Comparison of ENCODE assay signal across 9 cellular contexts in genomic region chr17:1229354-1229890, GRCh38. TPM values are rescaled to one million over a fixed set of nuclear protein-coding genes. Genes with fewer than 3 reads are reported as not detected.
A peak's percentile ranks its signal among the peaks of the same experiment; 100 is the strongest.
DNase-seq lines count a peak whose midpoint lies in the region; ATAC-seq and TF ChIP-seq lines count a peak whose summit lies in the region.
"Had no signal": no experiment of that assay in that cellular context is flagged by ENCODE, and none has a peak within 500 bp of the region (broad histone marks: within the 10 kb centered on the region; RNA-seq: fewer than 3 reads in every experiment).

No MANE protein-coding gene starts in this region.

- no CpG with 5 or more reads among the region's 72 CpGs for WGBS in neuronal stem cell (ENCODE audit: extremely low coverage in 2 of 2, insufficient read length in 2 of 2, insufficient replicate concordance in 1 of 2), 2 donors
- 1 to 2% methylated on average over 36 to 72 of the region's 72 CpGs for WGBS in aorta, 2 donors

- DNase-seq in Karpas-422 (peak; percentile 89), fibroblast of the aortic adventitia (ENCODE audit: low read depth) (no peak), neuronal stem cell (ENCODE audit: low spot score) (no peak), aorta (peak; percentile 89 to 90)
- peak; percentile 50 for DNase-seq in activated CD8-positive, alpha-beta T cell treated with anti-CD3 and anti-CD28 coated beads for 36 hours

- peaks cover 48% of the 10 kb centered on the region for H4K20me1 ChIP-seq in BLaER1
- H4K20me1 ChIP-seq in Karpas-422 (ENCODE audit: insufficient read depth, low read depth, low read length) = peaks cover 35% of the 10 kb centered on the region

- no peaks in the 10 kb centered on the region for H3K9me3 ChIP-seq in BLaER1
- no peaks in the 10 kb centered on the region for H3K9me3 ChIP-seq in Karpas-422 (ENCODE audit: low read length)
- peaks cover 0 to 6% of the 10 kb centered on the region in 2 donors for H3K9me3 ChIP-seq in neuronal stem cell (replicated peaks in 1 of 2; ENCODE audit: control insufficient read depth in 2 of 2, insufficient read depth in 1 of 2, low read depth in 1 of 2, low read length in 2 of 2)
- H3K9me3 ChIP-seq in aorta (ENCODE audit: control insufficient read depth, low read length) = no peaks in the 10 kb centered on the region

- H3K36me3 ChIP-seq in BLaER1 = peaks cover 7% of the 10 kb centered on the region; the same call in 1 of the 2 replicates
- peaks cover 27% of the 10 kb centered on the region for H3K36me3 ChIP-seq in Karpas-422 (ENCODE audit: insufficient read depth, low read length)
- H3K36me3 ChIP-seq in neuronal stem cell (replicated peaks in 1 of 2; ENCODE audit: control insufficient read depth in 2 of 2, insufficient read depth in 2 of 2, low read length in 2 of 2) = peaks cover 0 to 2% of the 10 kb centered on the region in 2 donors
- no peaks in the 10 kb centered on the region for H3K36me3 ChIP-seq in aorta (ENCODE audit: control insufficient read depth in 1 of 2, insufficient read depth in 2 of 2, low read length in 1 of 2)

- peak overlapping the region; percentile 74 for H3K9ac ChIP-seq in BLaER1
- peak overlapping the region; percentile 93 for H3K9ac ChIP-seq in Karpas-422 (ENCODE audit: low read length)
- no peak overlapping the region for H3K9ac ChIP-seq in neuronal stem cell (ENCODE audit: low read depth, low read length, poor library complexity)

- no peak overlapping the region for H2BK120ac ChIP-seq in neuronal stem cell (ENCODE audit: low read depth, low read length)

- no peak overlapping the region for H3K4ac ChIP-seq in neuronal stem cell (ENCODE audit: low read length)

- CTCF ChIA-PET in activated CD8-positive, alpha-beta T cell treated with anti-CD3 and anti-CD28 coated beads for 36 hours (lab: Charles Lee) = interaction anchor here (0.9 to 1.5 kb wide), 4 partner anchors 30 to 107 kb away, joined by 3 to 5 read pairs (median 3); no protein-coding TSS in a partner anchor

- no peaks in the 10 kb centered on the region for H3K9me2 ChIP-seq in Karpas-422 (replicated peaks; ENCODE audit: insufficient read depth, low read length)

- H2BK12ac ChIP-seq in neuronal stem cell (ENCODE audit: low read length) = peak overlapping the region; percentile 41

- H4K91ac ChIP-seq in neuronal stem cell (ENCODE audit: low read depth, low read length, poor library complexity) = no peak overlapping the region

- H2AFZ ChIP-seq in Karpas-422 (ENCODE audit: low read length) (no peak overlapping the region), neuronal stem cell (ENCODE audit: low read length) (peak overlapping the region; percentile 94)

- H3K4me1 ChIP-seq in BLaER1 (peaks cover 26% of the 10 kb centered on the region), Karpas-422 (ENCODE audit: low read length) (peaks cover 38% of the 10 kb centered on the region), neuronal stem cell (ENCODE audit: control insufficient read depth in 2 of 2, insufficient read depth in 1 of 2, low read depth in 1 of 2, low read length in 2 of 2) (peaks cover 4% of the 10 kb centered on the region in 2 donors), aorta (ENCODE audit: control insufficient read depth in 1 of 2, insufficient read depth in 2 of 2, low read length in 2 of 2) (no peaks in the 10 kb centered on the region)

- no peaks in the 10 kb centered on the region for H3K9me3 Mint-ChIP-seq in activated CD8-positive, alpha-beta T cell treated with anti-CD3 and anti-CD28 coated beads for 36 hours

- no peak overlapping the region for H2AK5ac ChIP-seq in neuronal stem cell (ENCODE audit: low read depth, low read length)

- peaks cover 36% of the 10 kb centered on the region for H3K79me2 ChIP-seq in Karpas-422 (ENCODE audit: low read length)

- POLR2A ChIA-PET in activated CD8-positive, alpha-beta T cell treated with anti-CD3 and anti-CD28 coated beads for 36 hours (lab: Charles Lee) = interaction anchor here (0.9 kb wide), 1 partner anchor 31 kb away, joined by 3 read pairs; no protein-coding TSS in a partner anchor

- H3K27me3 Mint-ChIP-seq in activated CD8-positive, alpha-beta T cell treated with anti-CD3 and anti-CD28 coated beads for 36 hours = peaks cover 40% of the 10 kb centered on the region

- H3K23ac ChIP-seq in neuronal stem cell (ENCODE audit: low read depth, low read length, poor library complexity) = peak overlapping the region; percentile 73

- H3K79me1 ChIP-seq in neuronal stem cell (ENCODE audit: low read depth, low read length) = no peaks in the 10 kb centered on the region

- TF ChIP-seq CTCF in activated CD8-positive, alpha-beta T cell treated with anti-CD3 and anti-CD28 coated beads for 36 hours (IDR thresholded peaks at IDR 0.05) = no peak
- no peak for TF ChIP-seq CTCF in fibroblast of the aortic adventitia (IDR thresholded peaks at IDR 0.05; ENCODE audit: insufficient read depth, low read length)

- H3K36me3 Mint-ChIP-seq in activated CD8-positive, alpha-beta T cell treated with anti-CD3 and anti-CD28 coated beads for 36 hours (ENCODE audit: low read depth) = no peaks in the 10 kb centered on the region

- no peak overlapping the region for H3K27ac Mint-ChIP-seq in activated CD8-positive, alpha-beta T cell treated with anti-CD3 and anti-CD28 coated beads for 36 hours

- H3K18ac ChIP-seq in neuronal stem cell (ENCODE audit: low read length) = peak overlapping the region; percentile 80

- peak; percentile 33 for ATAC-seq in GM19397 (IDR thresholded peaks at IDR 0.05; ENCODE audit: unreplicated experiment)
- ATAC-seq in activated CD8-positive, alpha-beta T cell treated with anti-CD3 and anti-CD28 coated beads for 36 hours = peak; percentile 51
- peak; percentile 48 for ATAC-seq in aorta (ENCODE audit: low FRiP score)
- ATAC-seq in GM19324 (IDR thresholded peaks at IDR 0.05; ENCODE audit: low FRiP score, unreplicated experiment) = no peak

- H3K14ac ChIP-seq in neuronal stem cell (ENCODE audit: low read length) = no peak overlapping the region

- peak overlapping the region; percentile 82 for H3K4me3 ChIP-seq in BLaER1
- peak overlapping the region; percentile 82 for H3K4me3 ChIP-seq in Karpas-422 (ENCODE audit: low read length)
- peak overlapping the region; percentile 47 for H3K4me3 ChIP-seq in fibroblast of the aortic adventitia (ENCODE audit: low read depth, low read length)
- H3K4me3 ChIP-seq in neuronal stem cell (ENCODE audit: low read length in 2 of 2) = peak overlapping the region; percentile 25 to 77
- peak overlapping the region; percentile 18 to 28 for H3K4me3 ChIP-seq in aorta (ENCODE audit: low read length in 2 of 2)

- H3K4me2 ChIP-seq in BLaER1 (peak overlapping the region; percentile 97), Karpas-422 (ENCODE audit: low read depth, low read length, poor library complexity, severe bottlenecking) (peak overlapping the region; percentile 91), neuronal stem cell (ENCODE audit: insufficient read depth, low read length, poor library complexity, severe bottlenecking) (peak overlapping the region; percentile 94)

- H3K4me3 Mint-ChIP-seq in activated CD8-positive, alpha-beta T cell treated with anti-CD3 and anti-CD28 coated beads for 36 hours = peak overlapping the region; percentile 78

- H3K27me3 ChIP-seq in BLaER1 = peaks cover 65% of the 10 kb centered on the region
- H3K27me3 ChIP-seq in Karpas-422 (ENCODE audit: low read length) = no peaks in the 10 kb centered on the region
- H3K27me3 ChIP-seq in neuronal stem cell (ENCODE audit: control insufficient read depth in 3 of 3, insufficient read depth in 3 of 3, low read depth in 1 of 3, low read length in 3 of 3) = peaks cover 23 to 72% (median 50%) of the 10 kb centered on the region in 3 experiments
- no peaks in the 10 kb centered on the region for H3K27me3 ChIP-seq in aorta (ENCODE audit: control insufficient read depth in 1 of 2, insufficient read depth in 2 of 2, low read length in 1 of 2)

- no peak overlapping the region for H4K8ac ChIP-seq in neuronal stem cell (ENCODE audit: low read depth, low read length)

- H3K4me1 Mint-ChIP-seq in activated CD8-positive, alpha-beta T cell treated with anti-CD3 and anti-CD28 coated beads for 36 hours (ENCODE audit: low read depth) = peaks cover 10% of the 10 kb centered on the region

- H2BK15ac ChIP-seq in neuronal stem cell (ENCODE audit: low read length) = no peak overlapping the region

- H3K27ac ChIP-seq in BLaER1 (peak overlapping the region; percentile 74), Karpas-422 (ENCODE audit: low read length) (peak overlapping the region; percentile 88), neuronal stem cell (replicated peaks; ENCODE audit: low read length) (no peak overlapping the region), aorta (ENCODE audit: low read depth in 1 of 2, low read length in 2 of 2) (no peak overlapping the region)

- intact Hi-C loops in activated CD8-positive, alpha-beta T cell treated with anti-CD3 and anti-CD28 coated beads for 36 hours (cut with micrococcal nuclease) = no loop called here
- intact Hi-C loops in aorta (cut with DNase I) = no loop called here

- no peak overlapping the region for H2BK5ac ChIP-seq in neuronal stem cell (ENCODE audit: low read length)

RNA-seq across cellular contexts. Expression of gene BHLHA9, which starts 40.8 kb away (rescaled TPM):
- total RNA-seq in Karpas-422 (2014; rRNA removed; shearing (Covaris generic); ENCODE audit: low replicate concordance) = not detected in 2 replicates
- total RNA-seq in activated CD8-positive, alpha-beta T cell treated with anti-CD3 and anti-CD28 coated beads for 36 hours = not detected
- not detected in 2 replicates for total RNA-seq in fibroblast of the aortic adventitia (ENCODE audit: low replicate concordance)
- not detected for polyA plus RNA-seq in neuronal stem cell (2013, experiment 1 of 2)
- not detected for polyA plus RNA-seq in neuronal stem cell (2013, experiment 2 of 2)
- not detected for total RNA-seq in aorta
- polyA plus RNA-seq in aorta = not detected
- total RNA-seq: liver had no signal

RNA-seq across cellular contexts. Expression of gene ABR, which starts 49.6 kb away (rescaled TPM):
- 113 and 165 TPM in 2 replicates for total RNA-seq in Karpas-422 (2014; rRNA removed; shearing (Covaris generic); ENCODE audit: low replicate concordance)
- total RNA-seq in activated CD8-positive, alpha-beta T cell treated with anti-CD3 and anti-CD28 coated beads for 36 hours = 10 to 100 TPM; 44.4 to 46.6 TPM
- total RNA-seq in fibroblast of the aortic adventitia (ENCODE audit: low replicate concordance) (76.8 and 83.1 TPM in 2 replicates), aorta (100 to 1,000 TPM; 167 to 172 TPM)
- polyA plus RNA-seq in neuronal stem cell (2013, experiment 1 of 2) = 53.3 TPM
- 57.2 TPM for polyA plus RNA-seq in neuronal stem cell (2013, experiment 2 of 2)
- polyA plus RNA-seq in aorta = 10 to 100 TPM; 41.8 to 72.4 TPM

RNA-seq across cellular contexts. Expression of gene TRARG1, which starts 50.0 kb away (rescaled TPM):
- not detected in 2 replicates for total RNA-seq in Karpas-422 (2014; rRNA removed; shearing (Covaris generic); ENCODE audit: low replicate concordance)
- not detected for total RNA-seq in activated CD8-positive, alpha-beta T cell treated with anti-CD3 and anti-CD28 coated beads for 36 hours
- total RNA-seq in fibroblast of the aortic adventitia (ENCODE audit: low replicate concordance) (not detected in 2 replicates), aorta (1 to 10 TPM; 1.9 to 2.0 TPM)
- polyA plus RNA-seq in neuronal stem cell (2013, experiment 1 of 2) = 0.17 TPM
- 0.18 TPM for polyA plus RNA-seq in neuronal stem cell (2013, experiment 2 of 2)
- polyA plus RNA-seq in aorta = 1 to 10 TPM in 1 of 2 donors, under 1 TPM in 1; 0.97 to 1.5 TPM
- total RNA-seq: liver had no signal

Comparison
In these comparisons a context has a peak if more than half of its experiments do, and no peak if none do; other contexts are left out.
1. H3K27ac ChIP-seq: peak in BLaER1 (single experiment) and Karpas-422 (single experiment); none in neuronal stem cell (single experiment) and aorta (0 of 2).
2. H3K4me3 ChIP-seq: peak in every context shown above with its lines; median percentile 82 in BLaER1; 82 in Karpas-422; 51 in neuronal stem cell; 47 in fibroblast of the aortic adventitia; 23 in aorta.
3. DNase-seq: peak in Karpas-422 (single experiment), activated CD8-positive, alpha-beta T cell treated with anti-CD3 and anti-CD28 coated beads for 36 hours (single experiment) and aorta (2 of 2); none in fibroblast of the aortic adventitia (single experiment) and neuronal stem cell (single experiment).
4. Peak in every context shown above with its lines, with median percentiles within 50 percentile points of each other: H3K4me2 ChIP-seq.